ENCODE assay signal across 28 cellular contexts in genomic region chr9:73061131-73061530, GRCh38.
"Had no signal": no experiment of that assay in that cellular context is flagged by ENCODE, and none has a peak within 500 bp of the region (broad histone marks: within the 10 kb centered on the region; RNA-seq: fewer than 3 reads in every experiment).

No MANE protein-coding gene starts in this region.

- H3K27ac ChIP-seq: lower lobe of right lung, ovary, psoas muscle, sigmoid colon, skin epidermis, spleen, testis, tibial nerve, upper lobe of left lung had no signal

- H3K9me3 ChIP-seq: lower lobe of right lung, ovary, psoas muscle, sigmoid colon, spleen, testis, tibial nerve, upper lobe of left lung had no signal

- ATAC-seq: effector memory CD8-positive, alpha-beta T cell; left ventricle myocardium superior; lower lobe of right lung; naive thymus-derived CD8-positive, alpha-beta T cell; psoas muscle; right cardiac atrium; stimulated activated memory B cell treated with anti-CD40 and anti-IgM and Interleukin-4, amounts not matched to agents 10 μg/mL and 1 μg/mL and 100 μg/mL, for 72 hours; stimulated activated naive CD8-positive, alpha-beta T cell treated with anti-CD3 and anti-CD28 coated beads, Interleukin-15, Interleukin-2, amounts not matched to agents 100 U/mL and 50 U/mL, for 24 hours had no signal

- H3K27ac Mint-ChIP-seq: effector memory CD8-positive, alpha-beta T cell; immature natural killer cell; naive thymus-derived CD8-positive, alpha-beta T cell; nephron progenitor cell; stimulated activated memory B cell treated with anti-CD40 and anti-IgM and Interleukin-4, amounts not matched to agents 10 μg/mL and 1 μg/mL and 100 μg/mL, for 72 hours had no signal

- H3K36me3 ChIP-seq: lower lobe of right lung, ovary, sigmoid colon, spleen, tibial nerve, upper lobe of left lung had no signal

- H3K36me3 Mint-ChIP-seq: immature natural killer cell; naive thymus-derived CD8-positive, alpha-beta T cell; stimulated activated memory B cell treated with anti-CD40 and anti-IgM and Interleukin-4, amounts not matched to agents 10 μg/mL and 1 μg/mL and 100 μg/mL, for 72 hours had no signal

- FAIRE-seq: endometrium, frontal cortex, urothelium cell line had no signal

- H3K4me1 Mint-ChIP-seq: immature natural killer cell; naive thymus-derived CD8-positive, alpha-beta T cell; nephron progenitor cell; stimulated activated memory B cell treated with anti-CD40 and anti-IgM and Interleukin-4, amounts not matched to agents 10 μg/mL and 1 μg/mL and 100 μg/mL, for 72 hours had no signal

- H3K27me3 Mint-ChIP-seq: stimulated activated memory B cell treated with anti-CD40 and anti-IgM and Interleukin-4, amounts not matched to agents 10 μg/mL and 1 μg/mL and 100 μg/mL, for 72 hours had no signal

- DNase-seq: cortex of kidney; effector memory CD8-positive, alpha-beta T cell; hypothalamus; immature natural killer cell; islet precursor cell; kidney glomerular epithelial cell; left ventricle myocardium superior; lower lobe of right lung; naive thymus-derived CD8-positive, alpha-beta T cell; nephron progenitor cell; nucleus accumbens; ovary; posterior cingulate gyrus; psoas muscle; right cardiac atrium; sigmoid colon; spleen; stimulated activated CD4-positive, alpha-beta T cell treated with anti-CD3 and anti-CD28 coated beads, Interleukin-4, amount 100 ng/mL, for 4 hours; stimulated activated naive CD8-positive, alpha-beta T cell treated with anti-CD3 and anti-CD28 coated beads, Interleukin-15, Interleukin-2, amounts not matched to agents 100 U/mL and 50 U/mL, for 24 hours; substantia nigra; testis; upper lobe of left lung had no signal

- H3K4me3 ChIP-seq: lower lobe of right lung, ovary, psoas muscle, sigmoid colon, skin epidermis, spleen, testis, tibial nerve, upper lobe of left lung had no signal

- H3K4me3 Mint-ChIP-seq: effector memory CD8-positive, alpha-beta T cell; immature natural killer cell; naive thymus-derived CD8-positive, alpha-beta T cell; nephron progenitor cell; stimulated activated memory B cell treated with anti-CD40 and anti-IgM and Interleukin-4, amounts not matched to agents 10 μg/mL and 1 μg/mL and 100 μg/mL, for 72 hours had no signal

- H3K27me3 ChIP-seq: ovary, sigmoid colon, spleen, testis, tibial nerve, upper lobe of left lung had no signal

- H3K9me3 Mint-ChIP-seq: effector memory CD8-positive, alpha-beta T cell; immature natural killer cell; naive thymus-derived CD8-positive, alpha-beta T cell; nephron progenitor cell; stimulated activated memory B cell treated with anti-CD40 and anti-IgM and Interleukin-4, amounts not matched to agents 10 μg/mL and 1 μg/mL and 100 μg/mL, for 72 hours had no signal

- H3K4me1 ChIP-seq: lower lobe of right lung, psoas muscle, spleen, testis, upper lobe of left lung had no signal
